9 cellular contexts compared by ENCODE assay signal in genomic region chr5:98309785-98310566, GRCh38.
DNase-seq lines count a peak whose midpoint lies in the region; ATAC-seq lines count a peak whose summit lies in the region.
"Had no signal": no experiment of that assay in that cellular context is flagged by ENCODE, and none has a peak within 500 bp of the region (broad histone marks: within the 10 kb centered on the region; RNA-seq: fewer than 3 reads in every experiment).

No MANE protein-coding gene starts in this region.

- peak overlapping the region; percentile 5; the same call in 1 of the 2 replicates for H3K9ac ChIP-seq in HUES48 (ENCODE audit: low read depth, low read length)

- POLR2A ChIA-PET in activated CD4-positive, alpha-beta memory T cell treated with anti-CD3 and anti-CD28 coated beads, Interleukin-2, amount 10 ng/mL, durations not matched to agents 7 days and 5 days (lab: Charles Lee) = no interaction called here

- no peak overlapping the region for H3K4me3 Mint-ChIP-seq in activated CD4-positive, alpha-beta memory T cell treated with anti-CD3 and anti-CD28 coated beads, Interleukin-2, amount 10 ng/mL, durations not matched to agents 7 days and 5 days
- H3K4me3 Mint-ChIP-seq: CD4-positive, CD25-positive, alpha-beta regulatory T cell had no signal

- no peaks in the 10 kb centered on the region for H3K27me3 Mint-ChIP-seq in activated CD4-positive, alpha-beta memory T cell treated with anti-CD3 and anti-CD28 coated beads, Interleukin-2, amount 10 ng/mL, durations not matched to agents 7 days and 5 days
- H3K27me3 Mint-ChIP-seq: CD4-positive, CD25-positive, alpha-beta regulatory T cell had no signal

- no peak for DNase-seq in activated CD4-positive, CD25-positive, alpha-beta regulatory T cell (lab: John Stamatoyannopoulos, UW)
- peak; percentile 20 for DNase-seq in activated CD4-positive, alpha-beta memory T cell treated with anti-CD3 and anti-CD28 coated beads, Interleukin-2, amount 10 ng/mL, durations not matched to agents 7 days and 5 days
- DNase-seq in iPS DF 6.9 (ENCODE audit: low read depth, low spot score) = peak; percentile 39
- peak in 1 of 2 donors; percentile 35 for DNase-seq in aorta
- no peak for DNase-seq in NK-92 (lab: John Stamatoyannopoulos, UW; ENCODE audit: unreplicated experiment)

- intact Hi-C loops in aorta (cut with DNase I) = no loop called here

- no peak overlapping the region for H3K27ac Mint-ChIP-seq in activated CD4-positive, alpha-beta memory T cell treated with anti-CD3 and anti-CD28 coated beads, Interleukin-2, amount 10 ng/mL, durations not matched to agents 7 days and 5 days
- H3K27ac Mint-ChIP-seq: CD4-positive, CD25-positive, alpha-beta regulatory T cell had no signal

- H3K4me1 ChIP-seq in HUES48 (ENCODE audit: control insufficient read depth, insufficient read depth, low read length) (peaks cover 13% of the 10 kb centered on the region), iPS DF 6.9 (ENCODE audit: control insufficient read depth, insufficient read depth, low read length) (no peaks in the 10 kb centered on the region; the same call in 1 of the 2 replicates), aorta (ENCODE audit: control insufficient read depth in 1 of 2, insufficient read depth in 2 of 2, low read length in 2 of 2) (no peaks in the 10 kb centered on the region)

- ATAC-seq in activated CD4-positive, CD25-positive, alpha-beta regulatory T cell treated with anti-CD3 and anti-CD28 coated beads, Interleukin-2, amount 50 U/mL, for 24 hours = peak; percentile 45 to 61
- ATAC-seq in GM21786 (IDR thresholded peaks at IDR 0.05; ENCODE audit: unreplicated experiment) (peak; percentile 74), aorta (ENCODE audit: low FRiP score) (peak; percentile 43)

- H3K4me1 Mint-ChIP-seq in activated CD4-positive, alpha-beta memory T cell treated with anti-CD3 and anti-CD28 coated beads, Interleukin-2, amount 10 ng/mL, durations not matched to agents 7 days and 5 days = peaks cover 10% of the 10 kb centered on the region

- no peaks in the 10 kb centered on the region for H3K36me3 ChIP-seq in HUES48 (ENCODE audit: control insufficient read depth, insufficient read depth, low read length)
- no peaks in the 10 kb centered on the region for H3K36me3 ChIP-seq in iPS DF 6.9 (ENCODE audit: control insufficient read depth, insufficient read depth, low read length)
- no peaks in the 10 kb centered on the region for H3K36me3 ChIP-seq in aorta (ENCODE audit: control insufficient read depth in 1 of 2, insufficient read depth in 2 of 2, low read length in 1 of 2)

- no CpG with 5 or more reads among the region's 7 CpGs for WGBS in iPS DF 6.9 (ENCODE audit: insufficient coverage, insufficient read length)
- WGBS in aorta, 2 donors = 43 to 51% methylated on average over 7 of the region's 7 CpGs

- H3K9me3 Mint-ChIP-seq in activated CD4-positive, alpha-beta memory T cell treated with anti-CD3 and anti-CD28 coated beads, Interleukin-2, amount 10 ng/mL, durations not matched to agents 7 days and 5 days = no peaks in the 10 kb centered on the region
- H3K9me3 Mint-ChIP-seq: CD4-positive, CD25-positive, alpha-beta regulatory T cell had no signal

- CTCF ChIA-PET in activated CD4-positive, alpha-beta memory T cell treated with anti-CD3 and anti-CD28 coated beads, Interleukin-2, amount 10 ng/mL, durations not matched to agents 7 days and 5 days (lab: Charles Lee) = no interaction called here

- H3K27me3 ChIP-seq in HUES48 (ENCODE audit: control insufficient read depth, insufficient read depth, low read length) = no peaks in the 10 kb centered on the region
- no peaks in the 10 kb centered on the region for H3K27me3 ChIP-seq in iPS DF 6.9 (ENCODE audit: control insufficient read depth, insufficient read depth, low read length)
- peaks cover 0 to 2% of the 10 kb centered on the region in 2 donors for H3K27me3 ChIP-seq in aorta (ENCODE audit: control insufficient read depth in 1 of 2, insufficient read depth in 2 of 2, low read length in 1 of 2)

- no peaks in the 10 kb centered on the region for H3K36me3 Mint-ChIP-seq in activated CD4-positive, alpha-beta memory T cell treated with anti-CD3 and anti-CD28 coated beads, Interleukin-2, amount 10 ng/mL, durations not matched to agents 7 days and 5 days (ENCODE audit: low read depth)
- H3K36me3 Mint-ChIP-seq: CD4-positive, CD25-positive, alpha-beta regulatory T cell had no signal

- no peak overlapping the region for H3K4me3 ChIP-seq in HUES48 (ENCODE audit: low read depth, low read length)
- no peak overlapping the region for H3K4me3 ChIP-seq in iPS DF 6.9 (ENCODE audit: low read length)
- H3K4me3 ChIP-seq in aorta (ENCODE audit: low read length in 2 of 2) = no peak overlapping the region

- H3K9me3 ChIP-seq in HUES48 (ENCODE audit: control insufficient read depth, insufficient read depth, low read length) = no peaks in the 10 kb centered on the region
- H3K9me3 ChIP-seq in iPS DF 6.9 (ENCODE audit: control insufficient read depth, insufficient read depth, low read length) = no peaks in the 10 kb centered on the region
- peaks cover 1% of the 10 kb centered on the region for H3K9me3 ChIP-seq in aorta (ENCODE audit: control insufficient read depth, low read length)

- H3K27ac ChIP-seq in HUES48 (ENCODE audit: low read depth, low read length) (peak overlapping the region; percentile 88), iPS DF 6.9 (ENCODE audit: low read length) (no peak overlapping the region), aorta (ENCODE audit: low read depth in 1 of 2, low read length in 2 of 2) (no peak overlapping the region)

Comparison
In these comparisons a context has a peak if more than half of its experiments do, and no peak if none do; other contexts are left out.
1. DNase-seq: peak in activated CD4-positive, alpha-beta memory T cell treated with anti-CD3 and anti-CD28 coated beads, Interleukin-2, amount 10 ng/mL, durations not matched to agents 7 days and 5 days (single experiment) and iPS DF 6.9 (single experiment); none in activated CD4-positive, CD25-positive, alpha-beta regulatory T cell (0 of 4) and NK-92 (single experiment).
2. Peak in every context shown above with its lines, with median percentiles within 50 percentile points of each other: ATAC-seq.